In genomic region chr21:30502041-30502440, GRCh38 we compare ENCODE assay signal across 10 cellular contexts. TPM values are rescaled to one million over a fixed set of nuclear protein-coding genes. Genes with fewer than 3 reads are reported as not detected.
"Had no signal": no experiment of that assay in that cellular context is flagged by ENCODE, and none has a peak within 500 bp of the region (broad histone marks: within the 10 kb centered on the region; RNA-seq: fewer than 3 reads in every experiment).

Gene KRTAP19-5 (minus strand): TSS chr21:30502141. CDS start chr21:30502090, 51 bp downstream.

- H3K9me3 ChIP-seq: HAP-1 had no signal

- H3K4me3 Mint-ChIP-seq: HFFc6 had no signal

- DNase-seq: GM23248, GOT3, H7, HFFc6, IMR-90 had no signal

- ATAC-seq: HCT116, K562 had no signal

- H3K9ac ChIP-seq: GM23248 had no signal

- H2AFZ ChIP-seq: GM23248 had no signal

- H3K4me3 ChIP-seq: GM23248, HAP-1, K562 had no signal

- H3K36me3 ChIP-seq: HAP-1 had no signal

- H3K27ac Mint-ChIP-seq: HFFc6 had no signal

- H3K4me1 ChIP-seq: HAP-1 had no signal

- H3K27ac ChIP-seq: GM23248 had no signal

RNA-seq across cellular contexts. Expression of gene KRTAP19-5, which starts in this region (rescaled TPM):
- total RNA-seq: GM23248, H4, H7, HFFc6, HT-29, IMR-90, K562 had no signal
- polyA plus RNA-seq: GM23248, IMR-90, K562 had no signal
